Comparison of ENCODE assay signal across 8 cellular contexts in the genomic region with DNA sequence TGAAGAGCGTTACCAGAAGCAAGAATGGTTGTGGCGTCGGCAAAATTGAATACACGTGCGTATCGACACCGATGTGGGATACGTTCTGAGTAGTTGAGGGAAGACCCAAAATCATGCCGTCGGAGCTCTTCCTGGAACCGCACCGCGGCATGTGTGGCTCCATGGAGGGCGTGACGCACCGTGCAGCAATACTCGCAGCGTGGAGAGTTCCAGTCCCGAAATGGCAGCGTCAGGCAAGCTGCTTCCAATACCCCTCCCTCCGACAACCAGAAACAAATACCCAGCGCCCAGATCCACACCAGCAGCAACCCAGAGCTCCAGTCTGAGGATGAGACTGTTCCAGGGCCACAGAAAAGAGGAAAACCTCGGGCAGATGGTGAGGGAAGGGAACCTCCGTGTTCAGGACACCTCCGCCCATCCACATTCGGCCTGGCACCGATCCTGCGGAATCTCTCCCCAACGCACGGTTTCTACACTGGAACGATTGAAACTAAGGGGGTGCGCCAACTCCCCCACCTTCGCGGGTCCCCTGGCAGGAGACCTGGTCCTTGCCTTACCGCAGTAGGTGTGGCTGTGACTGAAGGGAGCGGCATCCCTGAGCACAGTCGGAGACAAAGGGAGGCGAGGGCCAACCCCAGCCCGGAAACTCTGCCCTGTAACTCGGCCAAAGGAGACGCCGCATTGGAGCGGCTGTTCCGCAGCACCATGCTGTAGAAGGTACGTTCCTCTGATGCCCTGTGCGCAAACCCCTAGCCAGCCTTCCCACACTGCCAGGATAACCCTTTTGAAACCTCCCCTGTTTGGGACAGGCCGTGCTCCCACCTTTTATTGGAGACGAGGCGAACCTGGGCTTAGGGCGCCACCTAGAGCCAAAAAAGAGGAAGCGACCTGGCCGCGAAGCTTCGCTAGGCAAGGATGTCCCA. TPM values are rescaled to one million over a fixed set of nuclear protein-coding genes. Genes with fewer than 3 reads are reported as not detected.
A peak's percentile ranks its signal among the peaks of the same experiment; 100 is the strongest.
DNase-seq lines count a peak whose midpoint lies in the region; ATAC-seq, FAIRE-seq and TF ChIP-seq lines count a peak whose summit lies in the region.

No MANE protein-coding gene starts in this region.

- no peaks in the 10 kb centered on the region for H3K9me3 Mint-ChIP-seq in activated CD8-positive, alpha-beta T cell treated with anti-CD3 and anti-CD28 coated beads, Interleukin-2, amount 10 ng/mL, durations not matched to agents 7 days and 5 days (ENCODE audit: insufficient read depth)

- H3K27me3 ChIP-seq in Loucy (ENCODE audit: insufficient read depth, low read length, poor library complexity, severe bottlenecking) (no peaks in the 10 kb centered on the region), endothelial cell of umbilical vein (ENCODE audit: control insufficient read depth in 2 of 2, insufficient read depth in 2 of 2, low read length in 2 of 2) (peaks cover 2 to 3% of the 10 kb centered on the region in 2 experiments), stomach (peaks cover 0 to 28% (median 11%) of the 10 kb centered on the region in 3 donors)

- H3K4me3 ChIP-seq in Loucy (ENCODE audit: low read length, poor library complexity, severe bottlenecking), result peak overlapping the region; percentile 30
- H3K4me3 ChIP-seq in endothelial cell of umbilical vein (replicated peaks in 1 of 3; ENCODE audit: insufficient read depth in 1 of 3, low read depth in 1 of 3, low read length in 3 of 3), result peak overlapping the region; percentile 22 to 54 (median 42)
- no peak overlapping the region for H3K4me3 ChIP-seq in mucosa of descending colon
- peak overlapping the region; percentile 39 to 58 (median 50) for H3K4me3 ChIP-seq in stomach

- no peaks in the 10 kb centered on the region for H3K36me3 Mint-ChIP-seq in activated CD8-positive, alpha-beta T cell treated with anti-CD3 and anti-CD28 coated beads, Interleukin-2, amount 10 ng/mL, durations not matched to agents 7 days and 5 days (ENCODE audit: low read depth)

- H4K20me1 ChIP-seq in Loucy (ENCODE audit: insufficient read depth, low read length, poor library complexity, severe bottlenecking) (no peaks in the 10 kb centered on the region), endothelial cell of umbilical vein (replicated peaks; ENCODE audit: control insufficient read depth, extremely low read depth, insufficient read depth, low read length) (no peaks in the 10 kb centered on the region)

- H2AFZ ChIP-seq in Loucy (ENCODE audit: low read length) (peak overlapping the region; percentile 79), endothelial cell of umbilical vein (ENCODE audit: low read depth, low read length) (peak overlapping the region; percentile 52)

- FAIRE-seq in endothelial cell of umbilical vein (lab: Jason Lieb, UNC), result peak; percentile 91

- CTCF ChIA-PET in activated CD8-positive, alpha-beta T cell treated with anti-CD3 and anti-CD28 coated beads, Interleukin-2, amount 10 ng/mL, durations not matched to agents 7 days and 5 days (lab: Charles Lee), result interaction anchor here (0.7 to 2.9 kb wide), 29 partner anchors 7 to 471 kb away, joined by 3 to 30 read pairs (median 3); a partner anchor contains a TSS
- CTCF ChIA-PET in endothelial cell of umbilical vein (lab: Charles Lee), result interaction anchor here (0.6 to 5.1 kb wide), 45 partner anchors 10 to 574 kb away, joined by 3 to 91 read pairs (median 4); no protein-coding TSS in a partner anchor

- BruUV-seq in endothelial cell of umbilical vein (replicated peaks; lab: Mats Ljungman, UMichigan), result no TSS peak

- H3K27ac Mint-ChIP-seq in activated CD8-positive, alpha-beta T cell treated with anti-CD3 and anti-CD28 coated beads, Interleukin-2, amount 10 ng/mL, durations not matched to agents 7 days and 5 days, result no peak overlapping the region

- no peaks in the 10 kb centered on the region for H3K36me3 ChIP-seq in Loucy (ENCODE audit: insufficient read depth, low read length)
- no peaks in the 10 kb centered on the region for H3K36me3 ChIP-seq in endothelial cell of umbilical vein (ENCODE audit: control insufficient read depth in 2 of 2, extremely low read depth in 1 of 2, insufficient read depth in 2 of 2, low read length in 2 of 2)
- H3K36me3 ChIP-seq in mucosa of descending colon (ENCODE audit: low read depth), result no peaks in the 10 kb centered on the region
- H3K36me3 ChIP-seq in stomach, result no peaks in the 10 kb centered on the region

- no peaks in the 10 kb centered on the region for H3K9me2 ChIP-seq in Loucy (replicated peaks; ENCODE audit: low read depth, low read length)

- H3K4me3 Mint-ChIP-seq in activated CD8-positive, alpha-beta T cell treated with anti-CD3 and anti-CD28 coated beads, Interleukin-2, amount 10 ng/mL, durations not matched to agents 7 days and 5 days, result peak overlapping the region; percentile 60

- H3K27ac ChIP-seq in endothelial cell of umbilical vein (ENCODE audit: insufficient read depth, low read depth, low read length) (no peak overlapping the region), stomach (no peak overlapping the region)

- TF ChIP-seq POLR2A in endothelial cell of umbilical vein (IDR thresholded peaks at IDR 0.05; ENCODE audit: low read depth, low read length) (peak; percentile 43), stomach (IDR thresholded peaks at IDR 0.05) (no peak)

- no peaks in the 10 kb centered on the region for H3K9me1 ChIP-seq in endothelial cell of umbilical vein (replicated peaks; ENCODE audit: control insufficient read depth, extremely low read depth, insufficient read depth, low read length)

- no peaks in the 10 kb centered on the region for H3K79me2 ChIP-seq in Loucy (ENCODE audit: insufficient read depth, low read length)
- H3K79me2 ChIP-seq in endothelial cell of umbilical vein (ENCODE audit: control insufficient read depth, insufficient read depth, low read length), result no peaks in the 10 kb centered on the region

- 10 to 23% (median 13%) methylated on average over 38 to 54 of the region's 54 CpGs for WGBS in stomach, 5 donors

- POLR2A ChIA-PET in activated CD8-positive, alpha-beta T cell treated with anti-CD3 and anti-CD28 coated beads, Interleukin-2, amount 10 ng/mL, durations not matched to agents 7 days and 5 days (lab: Charles Lee), result no interaction called here
- POLR2A ChIA-PET in endothelial cell of umbilical vein (lab: Charles Lee), result no interaction called here

- no peaks in the 10 kb centered on the region for H3K4me1 ChIP-seq in Loucy (ENCODE audit: insufficient read depth, low read length, poor library complexity, severe bottlenecking)
- H3K4me1 ChIP-seq in endothelial cell of umbilical vein (ENCODE audit: control insufficient read depth, extremely low read depth, insufficient read depth, low read length), result peaks cover 4% of the 10 kb centered on the region
- peaks cover 3% of the 10 kb centered on the region for H3K4me1 ChIP-seq in mucosa of descending colon (ENCODE audit: low read depth)
- peaks cover 6 to 12% (median 11%) of the 10 kb centered on the region in 4 donors for H3K4me1 ChIP-seq in stomach

- peaks cover 22% of the 10 kb centered on the region for H3K27me3 Mint-ChIP-seq in activated CD8-positive, alpha-beta T cell treated with anti-CD3 and anti-CD28 coated beads, Interleukin-2, amount 10 ng/mL, durations not matched to agents 7 days and 5 days (ENCODE audit: low read depth)

- peak overlapping the region; percentile 33 for H3K4me2 ChIP-seq in Loucy (ENCODE audit: low read depth, low read length, poor library complexity, severe bottlenecking)
- peak overlapping the region; percentile 70 for H3K4me2 ChIP-seq in endothelial cell of umbilical vein (ENCODE audit: insufficient read depth, low read length)

- peak; percentile 26 for DNase-seq in SIG-M5 treated with dmso at 0.1 percent for 504 hours (lab: John Stamatoyannopoulos, UW; ENCODE audit: unreplicated experiment)
- no peak for DNase-seq in SIG-M5 (lab: John Stamatoyannopoulos, UW)
- peak; percentile 55 for DNase-seq in activated CD8-positive, alpha-beta T cell treated with anti-CD3 and anti-CD28 coated beads, Interleukin-2, amount 10 ng/mL, durations not matched to agents 7 days and 5 days
- peak; percentile 64 for DNase-seq in endothelial cell of umbilical vein (ENCODE audit: low read depth, low spot score)
- DNase-seq in mucosa of descending colon, result peak; percentile 57 to 76 (median 72)
- DNase-seq in stomach, result peak; percentile 68
- no peak for DNase-seq in epidermal melanocyte (ENCODE audit: insufficient read length, low spot score)

- peak; percentile 71 for ATAC-seq in activated CD8-positive, alpha-beta T cell treated with anti-CD3 and anti-CD28 coated beads, Interleukin-2, amount 10 ng/mL, durations not matched to agents 7 days and 5 days
- peak; percentile 84 for ATAC-seq in mucosa of descending colon

- intact Hi-C loops in endothelial cell of umbilical vein (cut with micrococcal nuclease), result loop anchor here (1.0 kb wide), 5 partner anchors 181 to 575 kb away; no protein-coding TSS in a partner anchor
- intact Hi-C loops in mucosa of descending colon (cut with DNase I, micrococcal nuclease), result no loop called here
- intact Hi-C loops in stomach (cut with DNase I; ENCODE audit: low total_unique reads), result loop anchor here (5.0 kb wide), 1 partner anchor 575 kb away; no protein-coding TSS in a partner anchor

- TF ChIP-seq EP300 in stomach (IDR thresholded peaks at IDR 0.05), result no peak

- peaks cover 11% of the 10 kb centered on the region for H3K4me1 Mint-ChIP-seq in activated CD8-positive, alpha-beta T cell treated with anti-CD3 and anti-CD28 coated beads, Interleukin-2, amount 10 ng/mL, durations not matched to agents 7 days and 5 days (ENCODE audit: low read depth)

- dilution Hi-C loops in endothelial cell of umbilical vein (cut with MboI; ENCODE audit: extremely low pct_ligation_motif_present, low sequenced_read_pairs), result no loop called here

- no peak overlapping the region for H3K9ac ChIP-seq in Loucy (ENCODE audit: low read depth, low read length, poor library complexity, severe bottlenecking)
- H3K9ac ChIP-seq in endothelial cell of umbilical vein (replicated peaks; ENCODE audit: extremely low read depth, insufficient read depth, low read length), result peak overlapping the region; percentile 71

- no peaks in the 10 kb centered on the region for H3K9me3 ChIP-seq in Loucy (ENCODE audit: insufficient read depth, low read depth, low read length)
- H3K9me3 ChIP-seq in endothelial cell of umbilical vein (replicated peaks; ENCODE audit: control insufficient read depth, insufficient read depth, low read length), result no peaks in the 10 kb centered on the region
- no peaks in the 10 kb centered on the region for H3K9me3 ChIP-seq in mucosa of descending colon
- no peaks in the 10 kb centered on the region for H3K9me3 ChIP-seq in stomach

- H3F3A ChIP-seq in Loucy (ENCODE audit: low read depth), result no peaks in the 10 kb centered on the region

- TF ChIP-seq CTCF in Loucy (conservative IDR thresholded peaks at IDR 0.05; ENCODE audit: low read length) (peak; percentile 92), endothelial cell of umbilical vein (IDR thresholded peaks at IDR 0.05; ENCODE audit: extremely low read depth in 1 of 2, insufficient read depth in 1 of 2, low read depth in 1 of 2, low read length in 2 of 2) (peak; percentile 85), mucosa of descending colon (IDR thresholded peaks at IDR 0.05) (peak; percentile 77), stomach (IDR thresholded peaks at IDR 0.05) (peak in 5 of 7 experiments; percentile 60 to 88 (median 82))

RNA-seq across cellular contexts. Expression of a gene that starts 28.3 kb away (rescaled TPM):
- not detected for total RNA-seq in activated CD8-positive, alpha-beta T cell treated with anti-CD3 and anti-CD28 coated beads, Interleukin-2, amount 10 ng/mL, durations not matched to agents 7 days and 5 days
- total RNA-seq in endothelial cell of umbilical vein, result not detected in 2 replicates
- polyA plus RNA-seq in endothelial cell of umbilical vein, result not detected in 2 replicates
- not detected in 2 replicates for polyA plus RNA-seq in endothelial cell of umbilical vein (2011; cell fraction: cytosol; rRNA removed)
- polyA plus RNA-seq in endothelial cell of umbilical vein (2011; cell fraction: nucleus; rRNA removed), result not detected in 2 replicates
- polyA plus RNA-seq in endothelial cell of umbilical vein (2012), result not detected in 2 replicates
- polyA minus RNA-seq in endothelial cell of umbilical vein, result not detected in 2 replicates
- not detected for polyA minus RNA-seq in endothelial cell of umbilical vein (2011; cell fraction: cytosol; rRNA and poly(A)+ RNA removed)
- not detected in 2 replicates for polyA minus RNA-seq in endothelial cell of umbilical vein (2011; cell fraction: nucleus; rRNA and poly(A)+ RNA removed)
- not detected for total RNA-seq in mucosa of descending colon
- total RNA-seq in stomach, result not detected
- not detected for polyA plus RNA-seq in stomach

Comparison
In these comparisons a context has a peak if more than half of its experiments do, and no peak if none do; other contexts are left out.
1. DNase-seq: peak in SIG-M5 treated with dmso at 0.1 percent for 504 hours (single experiment), activated CD8-positive, alpha-beta T cell treated with anti-CD3 and anti-CD28 coated beads, Interleukin-2, amount 10 ng/mL, durations not matched to agents 7 days and 5 days (single experiment), endothelial cell of umbilical vein (single experiment), mucosa of descending colon (3 of 3) and stomach (single experiment); none in SIG-M5 (single experiment) and epidermal melanocyte (single experiment).
2. intact Hi-C loops: an anchor here in endothelial cell of umbilical vein (1.0 kb wide) and stomach (5.0 kb wide); none called in mucosa of descending colon.
3. Peak in every context shown above with its lines, with median percentiles within 50 percentile points of each other: CTCF ChIP-seq.